ENCODE assay signal across 10 cellular contexts in the genomic region with DNA sequence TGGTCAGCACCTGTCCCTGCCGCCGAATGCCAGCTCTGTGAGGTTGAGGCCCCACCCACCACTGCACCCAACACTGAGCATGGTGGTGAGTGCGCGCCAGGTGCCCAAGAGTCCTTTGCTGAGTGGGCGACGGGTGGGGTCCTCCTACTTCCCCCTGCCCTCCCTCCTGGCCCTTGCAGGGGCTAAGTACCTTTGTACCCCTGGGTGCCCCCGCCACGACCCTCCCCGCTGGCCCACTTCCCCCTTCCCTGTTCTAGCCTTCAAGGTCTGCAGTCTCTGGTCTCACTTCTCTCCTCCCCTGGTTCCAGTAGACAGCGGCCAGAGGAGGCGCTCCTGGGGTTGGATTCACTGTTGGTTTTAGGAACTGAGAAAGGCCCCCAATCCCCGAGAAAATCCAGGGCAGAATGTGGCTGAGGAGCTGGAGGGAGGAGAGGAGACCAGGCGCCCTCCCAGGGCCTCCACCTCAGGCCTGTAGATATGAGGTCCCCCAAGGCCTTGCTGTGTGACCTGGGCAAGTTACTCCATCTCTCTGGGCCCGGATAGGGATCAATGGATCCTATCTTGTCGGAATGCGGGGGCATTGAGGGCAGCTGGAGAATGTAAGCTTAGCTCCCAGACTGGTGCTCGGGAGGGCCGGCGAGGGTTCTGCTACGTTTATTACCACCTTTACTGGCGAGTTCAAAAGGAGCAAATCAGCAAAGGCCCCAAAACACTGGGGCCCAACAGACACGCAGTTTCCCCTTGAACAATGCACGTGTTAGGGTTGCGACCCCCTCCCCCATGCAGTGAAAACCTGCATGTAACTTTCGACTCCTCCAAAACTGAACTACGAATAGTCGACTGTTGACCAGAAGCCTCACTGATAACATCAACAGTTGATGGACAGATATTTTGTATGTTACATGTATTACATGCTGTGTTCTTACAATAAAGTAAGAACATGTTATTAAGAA. TPM values are rescaled to one million over a fixed set of nuclear protein-coding genes. Genes with fewer than 3 reads are reported as not detected.
DNase-seq lines count a peak whose midpoint lies in the region; ATAC-seq and TF ChIP-seq lines count a peak whose summit lies in the region.
"Had no signal": no experiment of that assay in that cellular context is flagged by ENCODE, and none has a peak within 500 bp of the region (broad histone marks: within the 10 kb centered on the region; RNA-seq: fewer than 3 reads in every experiment).

No MANE protein-coding gene starts in this region.

- H3K27me3 ChIP-seq in heart right ventricle = no peaks in the 10 kb centered on the region
- no peaks in the 10 kb centered on the region for H3K27me3 ChIP-seq in kidney epithelial cell (ENCODE audit: control insufficient read depth, insufficient read depth, low read length)
- H3K27me3 ChIP-seq in thoracic aorta (replicated peaks; ENCODE audit: insufficient read depth) = no peaks in the 10 kb centered on the region

- H3K4me3 ChIP-seq in heart right ventricle (no peak overlapping the region), kidney epithelial cell (ENCODE audit: low read depth, low read length) (no peak overlapping the region), thoracic aorta (no peak overlapping the region)

- H3K9me3 ChIP-seq in heart right ventricle = peaks cover 0 to 20% (median under 1%) of the 10 kb centered on the region in 11 donors
- peaks cover 5% of the 10 kb centered on the region for H3K9me3 ChIP-seq in thoracic aorta

- 87% methylated on average over 27 of the region's 27 CpGs for WGBS in heart right ventricle, 2 donors

- intact Hi-C loops in heart right ventricle (cut with DNase I) = loop anchor here in 5 of 10 donors (5.0 to 10.0 kb wide), 3 partner anchors 131 to 518 kb away; partner anchors contain the start of genes CCND1 (in 3 of the 5) and MYEOV (in 2 of the 5)
- intact Hi-C loops in cardiac septum (cut with DNase I) = loop anchor here (5.0 to 10.0 kb wide), 3 partner anchors 173 to 518 kb away; partner anchors contain the start of gene CCND1
- intact Hi-C loops in activated T-helper 2 cell treated with anti-CD3 and anti-CD28 coated beads, Interferon-gamma antibody, Interleukin-2, Interleukin-4, amounts not matched to agents 10 μg/mL and 5 μg/mL and 100 μg/mL, durations not matched to agents 14 hours and 24 hours and 36 hours (cut with micrococcal nuclease) = loop anchor here (5.0 kb wide), 2 partner anchors 43 to 173 kb away; no protein-coding TSS in a partner anchor

- H3K4me3 Mint-ChIP-seq in activated T-helper 2 cell treated with anti-CD3 and anti-CD28 coated beads, Interferon-gamma antibody, Interleukin-2, Interleukin-4, amounts not matched to agents 10 μg/mL and 5 μg/mL and 100 μg/mL, durations not matched to agents 14 hours and 24 hours and 36 hours (ENCODE audit: low read depth) = no peak overlapping the region

- H3K36me3 Mint-ChIP-seq in activated T-helper 2 cell treated with anti-CD3 and anti-CD28 coated beads, Interferon-gamma antibody, Interleukin-2, Interleukin-4, amounts not matched to agents 10 μg/mL and 5 μg/mL and 100 μg/mL, durations not matched to agents 14 hours and 24 hours and 36 hours (ENCODE audit: low read depth) = no peaks in the 10 kb centered on the region

- TF ChIP-seq CTCF in heart right ventricle (IDR thresholded peaks at IDR 0.05) (no peak), kidney epithelial cell (IDR thresholded peaks at IDR 0.05; ENCODE audit: insufficient read depth, low read length, poor library complexity, severe bottlenecking) (peak; percentile 27), thoracic aorta (IDR thresholded peaks at IDR 0.05) (no peak)

- H3K4me1 ChIP-seq in heart right ventricle (peaks cover 12 to 35% (median 22%) of the 10 kb centered on the region in 9 donors), thoracic aorta (ENCODE audit: control insufficient read depth in 1 of 2, low read depth in 2 of 2) (peaks cover 26 to 35% of the 10 kb centered on the region in 2 donors)

- H3K9me3 Mint-ChIP-seq in activated T-helper 2 cell treated with anti-CD3 and anti-CD28 coated beads, Interferon-gamma antibody, Interleukin-2, Interleukin-4, amounts not matched to agents 10 μg/mL and 5 μg/mL and 100 μg/mL, durations not matched to agents 14 hours and 24 hours and 36 hours = peaks cover 21% of the 10 kb centered on the region

- ATAC-seq in heart right ventricle = peak in 1 of 8 donors; percentile 24
- no peak for ATAC-seq in thoracic aorta (ENCODE audit: insufficient number of reproducible peaks, low FRiP score, low read depth)
- no peak for ATAC-seq in GM19328 (IDR thresholded peaks at IDR 0.05; ENCODE audit: unreplicated experiment)
- ATAC-seq in GM21529 (IDR thresholded peaks at IDR 0.05; ENCODE audit: unreplicated experiment) = no peak

- DNase-seq in heart right ventricle (no peak), cardiac septum (ENCODE audit: low spot score) (no peak), kidney epithelial cell (ENCODE audit: low read depth) (no peak), thoracic aorta (ENCODE audit: low spot score) (no peak), iPS-NIHi11 (ENCODE audit: low spot score) (no peak)
- DNase-seq in activated T-helper 2 cell treated with anti-CD3 and anti-CD28 coated beads, Interferon-gamma antibody, Interleukin-2, Interleukin-4, amounts not matched to agents 10 μg/mL and 5 μg/mL and 100 μg/mL, durations not matched to agents 14 hours and 24 hours and 36 hours (ENCODE audit: low spot score) = no peak
- DNase-seq: COR-L47, NCI-H1105 treated with DMSO at 0.1 percent for 48 hours had no signal

- H3K27ac ChIP-seq in heart right ventricle = peak overlapping the region in 8 of 10 donors; percentile 11 to 85 (median 68)
- H3K27ac ChIP-seq in thoracic aorta = peak overlapping the region; percentile 55 to 68

- H3K36me3 ChIP-seq in heart right ventricle = no peaks in the 10 kb centered on the region
- H3K36me3 ChIP-seq in kidney epithelial cell (ENCODE audit: control insufficient read depth, insufficient read depth, low read length) = no peaks in the 10 kb centered on the region
- H3K36me3 ChIP-seq in thoracic aorta = no peaks in the 10 kb centered on the region

- H3K27ac Mint-ChIP-seq in activated T-helper 2 cell treated with anti-CD3 and anti-CD28 coated beads, Interferon-gamma antibody, Interleukin-2, Interleukin-4, amounts not matched to agents 10 μg/mL and 5 μg/mL and 100 μg/mL, durations not matched to agents 14 hours and 24 hours and 36 hours = peak overlapping the region; percentile 52

- H3K4me1 Mint-ChIP-seq in activated T-helper 2 cell treated with anti-CD3 and anti-CD28 coated beads, Interferon-gamma antibody, Interleukin-2, Interleukin-4, amounts not matched to agents 10 μg/mL and 5 μg/mL and 100 μg/mL, durations not matched to agents 14 hours and 24 hours and 36 hours (ENCODE audit: low read depth) = peaks cover 26% of the 10 kb centered on the region

- H3K27me3 Mint-ChIP-seq in activated T-helper 2 cell treated with anti-CD3 and anti-CD28 coated beads, Interferon-gamma antibody, Interleukin-2, Interleukin-4, amounts not matched to agents 10 μg/mL and 5 μg/mL and 100 μg/mL, durations not matched to agents 14 hours and 24 hours and 36 hours (ENCODE audit: low read depth) = no peaks in the 10 kb centered on the region

RNA-seq across cellular contexts. Expression of gene SMIM38, which starts 31.9 kb away (rescaled TPM):
- total RNA-seq in heart right ventricle (under 1 TPM in 9 of 10 donors, not detected in 1; 0.11 to 0.56 (median 0.18) TPM), cardiac septum (0.19 TPM), kidney epithelial cell (0.34 TPM in 1 of 2 replicates, not detected in the other), thoracic aorta (1 to 10 TPM; 3.0 to 4.2 TPM)
- polyA plus RNA-seq in heart right ventricle = under 1 TPM; 0.07 to 0.22 TPM
- total RNA-seq in activated T-helper 2 cell treated with anti-CD3 and anti-CD28 coated beads, Interferon-gamma antibody, Interleukin-2, Interleukin-4, amounts not matched to agents 10 μg/mL and 5 μg/mL and 100 μg/mL, durations not matched to agents 14 hours and 24 hours and 36 hours = 0.41 and 0.53 TPM in 2 replicates
